In the genomic region with DNA sequence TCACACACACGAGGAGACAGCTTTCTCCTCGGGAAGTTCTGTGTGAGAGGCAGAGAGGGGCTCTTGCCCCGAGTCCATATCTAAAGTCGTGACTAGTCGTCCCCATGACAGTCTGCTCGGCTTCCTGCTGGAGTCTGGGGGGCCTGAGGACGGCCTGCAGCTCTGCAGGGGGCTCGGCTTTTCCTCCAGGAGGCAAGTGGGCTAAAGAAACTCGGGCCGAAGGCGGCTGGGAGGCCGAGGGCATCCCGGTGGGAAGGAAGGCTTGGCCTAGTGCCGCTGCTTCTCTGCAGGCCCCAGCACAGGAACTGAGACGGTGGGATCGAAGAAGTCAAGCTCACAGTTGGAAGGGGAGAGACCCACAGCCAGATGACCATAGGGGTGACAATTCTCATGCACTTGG, we compare ENCODE assay signal across 15 cellular contexts.
"Had no signal": no experiment of that assay in that cellular context is flagged by ENCODE, and none has a peak within 500 bp of the region (broad histone marks: within the 10 kb centered on the region; RNA-seq: fewer than 3 reads in every experiment).

No MANE protein-coding gene starts in this region.

- H3K9me3 Mint-ChIP-seq: activated CD8-positive, alpha-beta T cell treated with anti-CD3 and anti-CD28 coated beads for 36 hours; activated T-helper 1 cell treated with anti-CD3 and anti-CD28 coated beads, Interleukin-12 subunit alpha, Interleukin-12 subunit beta, Interleukin-2, Interleukin-4 antibody, amounts not matched to agents 30 ng/mL and 10 ng/mL and 1 ng/mL, durations not matched to agents 14 hours and 24 hours and 36 hours; T-helper 2 cell treated with Interferon-gamma antibody and Interleukin-4, amounts not matched to agents 5 μg/mL and 100 μg/mL, for 36 hours had no signal

- H3K27ac Mint-ChIP-seq: activated CD4-positive, alpha-beta T cell treated with anti-CD3 and anti-CD28 coated beads for 36 hours; activated CD8-positive, alpha-beta T cell treated with anti-CD3 and anti-CD28 coated beads for 36 hours; activated T-helper 1 cell treated with anti-CD3 and anti-CD28 coated beads, Interleukin-12 subunit alpha, Interleukin-12 subunit beta, Interleukin-2, Interleukin-4 antibody, amounts not matched to agents 30 ng/mL and 10 ng/mL and 1 ng/mL, durations not matched to agents 14 hours and 24 hours and 36 hours; T-helper 2 cell treated with Interferon-gamma antibody and Interleukin-4, amounts not matched to agents 5 μg/mL and 100 μg/mL, for 36 hours had no signal

- H3K27me3 ChIP-seq: gastrocnemius medialis, heart right ventricle had no signal

- H3K4me1 ChIP-seq: tibial artery had no signal

- H3K36me3 ChIP-seq: gastrocnemius medialis, heart right ventricle, tibial artery had no signal

- H3K9me3 ChIP-seq: gastrocnemius medialis, tibial artery had no signal

- ATAC-seq: activated CD4-positive, alpha-beta T cell treated with anti-CD3 and anti-CD28 coated beads for 36 hours; activated CD8-positive, alpha-beta T cell treated with anti-CD3 and anti-CD28 coated beads for 36 hours; gastrocnemius medialis; heart right ventricle had no signal

- H3K4me3 ChIP-seq: gastrocnemius medialis, heart right ventricle, tibial artery had no signal

- DNase-seq: activated CD4-positive, alpha-beta T cell treated with anti-CD3 and anti-CD28 coated beads for 36 hours; activated CD8-positive, alpha-beta memory T cell treated with anti-CD3 and anti-CD28 coated beads, Interleukin-2, amount 50 U/mL, for 4 hours; activated CD8-positive, alpha-beta T cell treated with anti-CD3 and anti-CD28 coated beads for 36 hours; activated naive CD4-positive, alpha-beta T cell; central memory CD4-positive, alpha-beta T cell; cortex of kidney; effector memory CD4-positive, alpha-beta T cell; gastrocnemius medialis; heart right ventricle; stimulated activated CD4-positive, alpha-beta T cell treated with anti-CD3 and anti-CD28 coated beads, Interleukin-4, amount 100 ng/mL, for 4 hours; SW 1271 had no signal

- H3K27ac ChIP-seq: epithelial cell of prostate, gastrocnemius medialis, heart right ventricle, tibial artery had no signal
